1 cellular context compared by ENCODE assay signal in the genomic region with DNA sequence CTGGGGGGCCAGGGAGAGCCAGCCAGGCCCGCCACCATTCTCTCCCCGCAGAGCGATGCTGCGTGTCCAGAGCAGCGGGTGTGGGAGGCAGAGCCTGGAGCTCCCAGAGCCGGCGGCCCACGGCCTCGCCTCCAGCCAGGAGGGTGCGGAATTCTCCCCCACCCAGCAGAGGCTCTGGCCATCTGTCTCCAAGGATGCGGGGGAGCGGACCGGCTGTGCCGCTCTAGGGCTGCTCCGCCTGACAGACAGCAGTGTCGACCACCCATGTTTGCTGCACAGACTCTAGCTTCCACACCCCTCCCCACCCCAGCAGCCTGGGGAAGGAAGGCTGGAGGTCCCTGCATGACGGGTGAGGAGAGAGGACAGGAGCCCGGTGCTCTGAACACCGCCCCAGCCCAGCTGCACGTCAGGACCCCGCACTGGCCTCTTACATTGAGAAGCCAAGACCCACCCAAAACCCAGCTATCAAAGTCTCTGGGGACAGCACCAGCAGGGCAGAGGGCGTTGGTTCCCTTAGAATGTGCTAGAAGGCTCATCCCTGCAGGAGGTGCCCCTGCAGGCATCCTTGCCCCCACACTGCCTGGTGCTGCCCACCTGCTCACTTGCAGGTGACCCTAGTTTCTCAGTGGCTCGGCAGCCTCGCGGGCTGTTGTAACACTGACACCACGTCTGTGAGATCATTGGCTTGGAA.
TF ChIP-seq lines count a peak whose summit lies in the region.

No MANE protein-coding gene starts in this region.

TF ChIP-seq in HEK293, 187 proteins besides CTCF, POLR2A, EP300 and RAD21 (continued from another document):
- TF ChIP-seq, protein P1, sequence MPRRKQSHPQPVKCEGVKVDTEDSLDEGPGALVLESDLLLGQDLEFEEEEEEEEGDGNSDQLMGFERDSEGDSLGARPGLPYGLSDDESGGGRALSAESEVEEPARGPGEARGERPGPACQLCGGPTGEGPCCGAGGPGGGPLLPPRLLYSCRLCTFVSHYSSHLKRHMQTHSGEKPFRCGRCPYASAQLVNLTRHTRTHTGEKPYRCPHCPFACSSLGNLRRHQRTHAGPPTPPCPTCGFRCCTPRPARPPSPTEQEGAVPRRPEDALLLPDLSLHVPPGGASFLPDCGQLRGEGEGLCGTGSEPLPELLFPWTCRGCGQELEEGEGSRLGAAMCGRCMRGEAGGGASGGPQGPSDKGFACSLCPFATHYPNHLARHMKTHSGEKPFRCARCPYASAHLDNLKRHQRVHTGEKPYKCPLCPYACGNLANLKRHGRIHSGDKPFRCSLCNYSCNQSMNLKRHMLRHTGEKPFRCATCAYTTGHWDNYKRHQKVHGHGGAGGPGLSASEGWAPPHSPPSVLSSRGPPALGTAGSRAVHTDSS (tag by site-specific recombination; IDR thresholded peaks at IDR 0.05): no peak
- TF ChIP-seq ZNF426 (tag by site-specific recombination; IDR thresholded peaks at IDR 0.05) (no peak), ZFHX2 (tag by site-specific recombination; conservative IDR thresholded peaks at IDR 0.05) (peak; percentile 51; the same call in 1 of the 2 replicates)
